Comparison of ENCODE assay signal across 1 cellular context in genomic region chr11:114027396-114027795, GRCh38.
TF ChIP-seq lines count a peak whose summit lies in the region.

No MANE protein-coding gene starts in this region.

TF ChIP-seq in K562, 482 proteins besides CTCF, POLR2A, EP300 and RAD21:
- TF ChIP-seq ATF3 (IDR thresholded peaks at IDR 0.05), result 0 out of 2 replicates have a peak, but pooled peaks have one; percentile 8
- no peak for TF ChIP-seq ATF3 (CRISPR knock-in tag; conservative IDR thresholded peaks at IDR 0.05)
- no peak for TF ChIP-seq HMGXB4 (CRISPR knock-in tag; IDR thresholded peaks at IDR 0.05)
- peak in 1 of 3 experiments; percentile 25 for TF ChIP-seq YY1 (IDR thresholded peaks at IDR 0.05; ENCODE audit: borderline replicate concordance in 1 of 3, control insufficient read depth in 1 of 3, extremely low read depth in 1 of 3, insufficient read depth in 3 of 3, insufficient read length in 1 of 3, insufficient replicate concordance in 2 of 3, low read depth in 1 of 3, low read length in 2 of 3)
